Comparison of ENCODE assay signal across 4 cellular contexts in genomic region chrX:125621588-125621927, GRCh38.
"Had no signal": no experiment of that assay in that cellular context is flagged by ENCODE, and none has a peak within 500 bp of the region (broad histone marks: within the 10 kb centered on the region; RNA-seq: fewer than 3 reads in every experiment).

No MANE protein-coding gene starts in this region.

- H3K4me3 ChIP-seq: K562 had no signal

- H3K27ac ChIP-seq: HL-60 had no signal

- DNase-seq: IMR-90, KBM-7 had no signal
